In the genomic region with DNA sequence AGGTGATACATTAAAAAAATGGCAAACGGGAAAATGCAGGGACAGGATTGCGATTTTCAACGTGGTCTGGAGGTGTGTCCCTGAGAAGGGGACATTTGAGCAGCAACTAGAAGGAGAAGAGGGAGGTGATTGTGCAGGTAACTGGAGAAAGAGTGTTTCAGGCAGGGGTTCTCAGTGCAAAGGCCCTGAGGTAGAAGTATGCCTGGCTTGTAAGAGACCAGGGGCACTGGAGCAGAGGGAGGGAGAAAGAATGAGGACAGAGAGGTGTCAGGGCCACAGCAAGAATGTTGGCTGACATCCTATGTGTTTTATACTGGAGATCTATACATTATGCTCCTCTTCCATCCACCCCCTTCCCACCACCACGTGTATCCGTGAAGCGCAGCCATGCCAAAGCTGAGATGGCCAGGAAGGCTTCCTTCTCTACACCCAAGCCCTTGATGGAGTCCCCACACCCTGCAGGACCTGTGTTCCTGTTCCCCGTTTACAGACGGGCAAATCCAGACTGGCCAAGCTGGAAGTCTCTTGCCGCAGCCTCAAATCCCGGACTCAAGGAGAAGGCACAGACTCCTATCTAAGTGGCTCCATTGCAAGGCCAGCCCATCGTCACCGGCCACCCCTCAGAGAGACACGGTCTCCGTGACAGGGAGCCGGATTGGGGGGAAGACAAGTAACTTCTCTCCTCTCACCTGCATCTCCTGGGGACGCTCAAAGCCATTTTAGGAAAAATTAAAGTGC, we compare ENCODE assay signal across 1 cellular context.
TF ChIP-seq lines count a peak whose summit lies in the region.

No MANE protein-coding gene starts in this region.

TF ChIP-seq in neural cell, 6 proteins besides CTCF, POLR2A, EP300 and RAD21 (continued from another document):
- TF ChIP-seq, protein P1, sequence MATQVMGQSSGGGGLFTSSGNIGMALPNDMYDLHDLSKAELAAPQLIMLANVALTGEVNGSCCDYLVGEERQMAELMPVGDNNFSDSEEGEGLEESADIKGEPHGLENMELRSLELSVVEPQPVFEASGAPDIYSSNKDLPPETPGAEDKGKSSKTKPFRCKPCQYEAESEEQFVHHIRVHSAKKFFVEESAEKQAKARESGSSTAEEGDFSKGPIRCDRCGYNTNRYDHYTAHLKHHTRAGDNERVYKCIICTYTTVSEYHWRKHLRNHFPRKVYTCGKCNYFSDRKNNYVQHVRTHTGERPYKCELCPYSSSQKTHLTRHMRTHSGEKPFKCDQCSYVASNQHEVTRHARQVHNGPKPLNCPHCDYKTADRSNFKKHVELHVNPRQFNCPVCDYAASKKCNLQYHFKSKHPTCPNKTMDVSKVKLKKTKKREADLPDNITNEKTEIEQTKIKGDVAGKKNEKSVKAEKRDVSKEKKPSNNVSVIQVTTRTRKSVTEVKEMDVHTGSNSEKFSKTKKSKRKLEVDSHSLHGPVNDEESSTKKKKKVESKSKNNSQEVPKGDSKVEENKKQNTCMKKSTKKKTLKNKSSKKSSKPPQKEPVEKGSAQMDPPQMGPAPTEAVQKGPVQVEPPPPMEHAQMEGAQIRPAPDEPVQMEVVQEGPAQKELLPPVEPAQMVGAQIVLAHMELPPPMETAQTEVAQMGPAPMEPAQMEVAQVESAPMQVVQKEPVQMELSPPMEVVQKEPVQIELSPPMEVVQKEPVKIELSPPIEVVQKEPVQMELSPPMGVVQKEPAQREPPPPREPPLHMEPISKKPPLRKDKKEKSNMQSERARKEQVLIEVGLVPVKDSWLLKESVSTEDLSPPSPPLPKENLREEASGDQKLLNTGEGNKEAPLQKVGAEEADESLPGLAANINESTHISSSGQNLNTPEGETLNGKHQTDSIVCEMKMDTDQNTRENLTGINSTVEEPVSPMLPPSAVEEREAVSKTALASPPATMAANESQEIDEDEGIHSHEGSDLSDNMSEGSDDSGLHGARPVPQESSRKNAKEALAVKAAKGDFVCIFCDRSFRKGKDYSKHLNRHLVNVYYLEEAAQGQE (IDR thresholded peaks at IDR 0.05; ENCODE audit: borderline replicate concordance) = no peak
